ENCODE assay signal across 9 cellular contexts in the genomic region with DNA sequence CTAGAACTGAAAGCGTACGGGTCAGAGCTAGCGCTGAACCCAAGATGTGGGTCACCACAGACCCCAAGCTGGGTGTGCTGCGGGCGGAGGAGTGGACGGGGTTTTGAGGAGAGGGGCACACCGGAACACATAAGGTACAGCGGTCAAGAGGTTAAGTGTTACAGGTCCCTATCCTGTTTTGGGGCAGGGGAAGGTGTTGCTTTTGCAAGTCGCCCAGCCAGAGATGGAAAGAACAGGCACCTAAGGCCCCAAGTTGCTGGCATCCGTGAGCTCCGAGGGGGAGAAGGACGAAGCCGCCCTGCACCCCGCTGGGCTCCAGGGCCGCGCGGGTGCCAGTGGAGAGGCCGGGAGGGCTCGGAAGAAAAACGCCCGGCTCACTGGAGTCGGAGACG. TPM values are rescaled to one million over a fixed set of nuclear protein-coding genes. Genes with fewer than 3 reads are reported as not detected.
DNase-seq lines count a peak whose midpoint lies in the region; ATAC-seq and TF ChIP-seq lines count a peak whose summit lies in the region.
"Had no signal": no experiment of that assay in that cellular context is flagged by ENCODE, and none has a peak within 500 bp of the region (broad histone marks: within the 10 kb centered on the region; RNA-seq: fewer than 3 reads in every experiment).

No MANE protein-coding gene starts in this region.

- whole genome bisulfite sequencing in psoas muscle, 3 donors: 33 to 54% (median 35%) methylated on average over 21 to 23 of the region's 23 CpGs

- H3K9me3 ChIP-seq in left ventricle myocardium inferior (replicated peaks) (no peaks in the 10 kb centered on the region), psoas muscle (no peaks in the 10 kb centered on the region)

- H3K4me1 ChIP-seq in left ventricle myocardium inferior: peaks cover 25% of the 10 kb centered on the region
- H3K4me1 ChIP-seq in psoas muscle: peaks cover 7% of the 10 kb centered on the region

- H3K4me3 Mint-ChIP-seq in activated T-helper 1 cell treated with anti-CD3 and anti-CD28 coated beads, Interleukin-12 subunit alpha, Interleukin-12 subunit beta, Interleukin-2, Interleukin-4 antibody, amounts not matched to agents 30 ng/mL and 10 ng/mL and 1 ng/mL, durations not matched to agents 14 hours and 24 hours and 36 hours: peak overlapping the region; percentile 52

- H3K4me3 ChIP-seq in left ventricle myocardium inferior: peak overlapping the region; percentile 71
- peak overlapping the region; percentile 67 for H3K4me3 ChIP-seq in psoas muscle

- no peak overlapping the region for H3K27ac Mint-ChIP-seq in activated T-helper 1 cell treated with anti-CD3 and anti-CD28 coated beads, Interleukin-12 subunit alpha, Interleukin-12 subunit beta, Interleukin-2, Interleukin-4 antibody, amounts not matched to agents 30 ng/mL and 10 ng/mL and 1 ng/mL, durations not matched to agents 14 hours and 24 hours and 36 hours

- peaks cover 57% of the 10 kb centered on the region for H3K27me3 Mint-ChIP-seq in activated T-helper 1 cell treated with anti-CD3 and anti-CD28 coated beads, Interleukin-12 subunit alpha, Interleukin-12 subunit beta, Interleukin-2, Interleukin-4 antibody, amounts not matched to agents 30 ng/mL and 10 ng/mL and 1 ng/mL, durations not matched to agents 14 hours and 24 hours and 36 hours (ENCODE audit: insufficient read depth)

- H3K4me1 Mint-ChIP-seq in activated T-helper 1 cell treated with anti-CD3 and anti-CD28 coated beads, Interleukin-12 subunit alpha, Interleukin-12 subunit beta, Interleukin-2, Interleukin-4 antibody, amounts not matched to agents 30 ng/mL and 10 ng/mL and 1 ng/mL, durations not matched to agents 14 hours and 24 hours and 36 hours (ENCODE audit: low read depth): peaks cover 4% of the 10 kb centered on the region

- no peaks in the 10 kb centered on the region for H3K36me3 ChIP-seq in left ventricle myocardium inferior
- H3K36me3 ChIP-seq in psoas muscle (ENCODE audit: insufficient read depth in 1 of 2, low read depth in 1 of 2): no peaks in the 10 kb centered on the region

- no peaks in the 10 kb centered on the region for H3K9me3 Mint-ChIP-seq in activated T-helper 1 cell treated with anti-CD3 and anti-CD28 coated beads, Interleukin-12 subunit alpha, Interleukin-12 subunit beta, Interleukin-2, Interleukin-4 antibody, amounts not matched to agents 30 ng/mL and 10 ng/mL and 1 ng/mL, durations not matched to agents 14 hours and 24 hours and 36 hours

- TF ChIP-seq CTCF in left ventricle myocardium inferior (IDR thresholded peaks at IDR 0.05; ENCODE audit: borderline replicate concordance) (no peak), psoas muscle (IDR thresholded peaks at IDR 0.05) (no peak)

- peaks cover 45% of the 10 kb centered on the region for H3K27me3 ChIP-seq in left ventricle myocardium inferior (ENCODE audit: low read depth)
- H3K27me3 ChIP-seq in psoas muscle (ENCODE audit: insufficient read depth in 3 of 3, low read length in 2 of 3): peaks cover 0 to 32% (median 2%) of the 10 kb centered on the region in 3 donors

- peak overlapping the region; percentile 72 for H3K27ac ChIP-seq in left ventricle myocardium inferior (replicated peaks)
- no peak overlapping the region for H3K27ac ChIP-seq in psoas muscle

- DNase-seq in ELF-1 (ENCODE audit: low read depth, low spot score): peak; percentile 23
- DNase-seq in activated T-helper 1 cell treated with anti-CD3 and anti-CD28 coated beads, Interleukin-12 subunit alpha, Interleukin-12 subunit beta, Interleukin-2, Interleukin-4 antibody, amounts not matched to agents 30 ng/mL and 10 ng/mL and 1 ng/mL, durations not matched to agents 14 hours and 24 hours and 36 hours (ENCODE audit: low spot score): no peak
- no peak for DNase-seq in left ventricle myocardium inferior
- DNase-seq in psoas muscle: no peak
- DNase-seq in NCI-H1436 treated with DMSO at 0.1 percent for 48 hours (lab: John Stamatoyannopoulos, UW): no peak
- DNase-seq in NCI-H2171 treated with DMSO at 0.1 percent for 48 hours (lab: John Stamatoyannopoulos, UW): no peak
- DNase-seq: DMS79 treated with DMSO at 0.1 percent for 48 hours had no signal

- ATAC-seq in psoas muscle: peak in 3 of 4 donors; percentile 20 to 25 (median 25)
- ATAC-seq in HG03159 (IDR thresholded peaks at IDR 0.05; ENCODE audit: unreplicated experiment): no peak
- no peak for ATAC-seq in HG02588 (IDR thresholded peaks at IDR 0.05; ENCODE audit: unreplicated experiment)

- H3K36me3 Mint-ChIP-seq in activated T-helper 1 cell treated with anti-CD3 and anti-CD28 coated beads, Interleukin-12 subunit alpha, Interleukin-12 subunit beta, Interleukin-2, Interleukin-4 antibody, amounts not matched to agents 30 ng/mL and 10 ng/mL and 1 ng/mL, durations not matched to agents 14 hours and 24 hours and 36 hours (ENCODE audit: low read depth): no peaks in the 10 kb centered on the region

- intact Hi-C loops in activated T-helper 1 cell treated with anti-CD3 and anti-CD28 coated beads, Interleukin-12 subunit alpha, Interleukin-12 subunit beta, Interleukin-2, Interleukin-4 antibody, amounts not matched to agents 30 ng/mL and 10 ng/mL and 1 ng/mL, durations not matched to agents 14 hours and 24 hours and 36 hours (cut with micrococcal nuclease): loop anchor here (5.0 to 10.0 kb wide), 2 partner anchors 105 to 198 kb away; no protein-coding TSS in a partner anchor
- intact Hi-C loops in left ventricle myocardium inferior (cut with micrococcal nuclease): loop anchor here (5.0 to 10.0 kb wide), 2 partner anchors 52 to 190 kb away; no protein-coding TSS in a partner anchor
- intact Hi-C loops in psoas muscle (cut with DNase I): no loop called here

RNA-seq across cellular contexts. Expression of a gene that starts 0.9 kb away (rescaled TPM):
- not detected in 2 replicates for total RNA-seq in activated T-helper 1 cell treated with anti-CD3 and anti-CD28 coated beads, Interleukin-12 subunit alpha, Interleukin-12 subunit beta, Interleukin-2, Interleukin-4 antibody, amounts not matched to agents 30 ng/mL and 10 ng/mL and 1 ng/mL, durations not matched to agents 14 hours and 24 hours and 36 hours
- total RNA-seq in left ventricle myocardium inferior (2.2 TPM), psoas muscle (1 to 10 TPM in 1 of 4 donors, under 1 TPM in 3; 0.46 to 1.1 (median 0.68) TPM)
- polyA plus RNA-seq in psoas muscle: under 1 TPM; 0.31 to 0.47 (median 0.36) TPM

Comparison
In these comparisons a context has a peak if more than half of its experiments do, and no peak if none do; other contexts are left out.
1. ATAC-seq: peak in psoas muscle (3 of 4); none in HG03159 (single experiment) and HG02588 (single experiment).
2. intact Hi-C loops: an anchor here in activated T-helper 1 cell treated with anti-CD3 and anti-CD28 coated beads, Interleukin-12 subunit alpha, Interleukin-12 subunit beta, Interleukin-2, Interleukin-4 antibody, amounts not matched to agents 30 ng/mL and 10 ng/mL and 1 ng/mL, durations not matched to agents 14 hours and 24 hours and 36 hours (5.0 to 10.0 kb wide) and left ventricle myocardium inferior (5.0 to 10.0 kb wide); none called in psoas muscle.